ENCODE assay signal across 9 cellular contexts in genomic region chr12:29781705-29782266, GRCh38. TPM values are rescaled to one million over a fixed set of nuclear protein-coding genes. Genes with fewer than 3 reads are reported as not detected.
A peak's percentile ranks its signal among the peaks of the same experiment; 100 is the strongest.
DNase-seq lines count a peak whose midpoint lies in the region; ATAC-seq and TF ChIP-seq lines count a peak whose summit lies in the region.
"Had no signal": no experiment of that assay in that cellular context is flagged by ENCODE, and none has a peak within 500 bp of the region (broad histone marks: within the 10 kb centered on the region; RNA-seq: fewer than 3 reads in every experiment).

No MANE protein-coding gene starts in this region.

- ATAC-seq in heart right ventricle (no peak), Right ventricle myocardium superior (ENCODE audit: poor library complexity) (no peak), aorta (ENCODE audit: low FRiP score) (no peak)

- WGBS in heart right ventricle, 2 donors = 19 to 35% methylated on average over 2 of the region's 2 CpGs
- 81% methylated on average over 2 of the region's 2 CpGs for WGBS in HUES64
- WGBS in aorta, 2 donors = 39 to 45% methylated on average over 2 of the region's 2 CpGs

- DNase-seq in heart right ventricle (no peak), Right ventricle myocardium superior (no peak), aorta (no peak), GM19240 (ENCODE audit: insufficient read length, low spot score) (no peak), mucosa of gallbladder (ENCODE audit: low spot score) (no peak), head of caudate nucleus (no peak)

- peaks cover 0 to 45% (median 20%) of the 10 kb centered on the region in 9 donors for H3K4me1 ChIP-seq in heart right ventricle
- peaks cover 15% of the 10 kb centered on the region for H3K4me1 ChIP-seq in HUES64 (ENCODE audit: insufficient read depth, low read length)
- H3K4me1 ChIP-seq in aorta (ENCODE audit: control insufficient read depth in 1 of 2, insufficient read depth in 2 of 2, low read length in 2 of 2) = peaks cover 0 to 3% of the 10 kb centered on the region in 2 donors
- H3K4me1 ChIP-seq: BLaER1 had no signal

- H3K27me3 ChIP-seq in heart right ventricle = peaks cover 0 to 39% (median 0%) of the 10 kb centered on the region in 7 donors
- H3K27me3 ChIP-seq in HUES64 (ENCODE audit: insufficient read depth, low read length) = peaks cover 41% of the 10 kb centered on the region
- H3K27me3 ChIP-seq in aorta (ENCODE audit: control insufficient read depth in 1 of 2, insufficient read depth in 2 of 2, low read length in 1 of 2) = no peaks in the 10 kb centered on the region
- H3K27me3 ChIP-seq: BLaER1 had no signal

- intact Hi-C loops in heart right ventricle (cut with DNase I) = loop anchor here in 8 of 10 donors (2.0 to 10.0 kb wide), 13 partner anchors 34 to 229 kb away; no protein-coding TSS in a partner anchor
- intact Hi-C loops in Right ventricle myocardium superior (cut with DNase I) = loop anchor here (10.0 kb wide), 2 partner anchors 137 to 227 kb away; no protein-coding TSS in a partner anchor
- intact Hi-C loops in aorta (cut with DNase I) = loop anchor here (2.0 to 10.0 kb wide), 4 partner anchors 49 to 227 kb away; no protein-coding TSS in a partner anchor
- intact Hi-C loops in head of caudate nucleus (cut with DNase I) = no loop called here

- no peak for TF ChIP-seq CTCF in heart right ventricle (IDR thresholded peaks at IDR 0.05)

- peaks cover 0 to 9% (median 0%) of the 10 kb centered on the region in 11 donors for H3K9me3 ChIP-seq in heart right ventricle
- H3K9me3 ChIP-seq in HUES64 (ENCODE audit: insufficient read depth, low read depth, low read length) = peaks cover 10% of the 10 kb centered on the region
- no peaks in the 10 kb centered on the region for H3K9me3 ChIP-seq in aorta (ENCODE audit: control insufficient read depth, low read length)

- no peak overlapping the region for H3K9ac ChIP-seq in HUES64 (ENCODE audit: low read depth, low read length)
- H3K9ac ChIP-seq: BLaER1 had no signal

- H3K27ac ChIP-seq in heart right ventricle = peak overlapping the region in 9 of 10 donors; percentile 83 to 94 (median 89)
- no peak overlapping the region for H3K27ac ChIP-seq in HUES64 (ENCODE audit: low read depth, low read length)
- no peak overlapping the region for H3K27ac ChIP-seq in aorta (ENCODE audit: low read depth in 1 of 2, low read length in 2 of 2)
- H3K27ac ChIP-seq: BLaER1 had no signal

- peak overlapping the region; percentile 48 to 93 (median 82) for H3K4me3 ChIP-seq in heart right ventricle
- peak overlapping the region; percentile 87 for H3K4me3 ChIP-seq in HUES64 (ENCODE audit: low read length)
- peak overlapping the region; percentile 71 for H3K4me3 ChIP-seq in iPS-11a (ENCODE audit: low read depth, low read length)
- H3K4me3 ChIP-seq in aorta (ENCODE audit: low read length in 2 of 2) = peak overlapping the region; percentile 42 to 95
- H3K4me3 ChIP-seq: BLaER1 had no signal

- H3K36me3 ChIP-seq in heart right ventricle = peaks cover 0 to 8% (median 0%) of the 10 kb centered on the region in 9 donors
- H3K36me3 ChIP-seq in HUES64 (ENCODE audit: insufficient read depth, low read length) = peaks cover 4% of the 10 kb centered on the region; the same call in 1 of the 2 replicates
- no peaks in the 10 kb centered on the region for H3K36me3 ChIP-seq in aorta (ENCODE audit: control insufficient read depth in 1 of 2, insufficient read depth in 2 of 2, low read length in 1 of 2)
- H3K36me3 ChIP-seq: BLaER1 had no signal

RNA-seq across cellular contexts. Expression of gene TMTC1, which starts 2.0 kb away (rescaled TPM):
- 10 to 100 TPM; 16.4 to 54.2 (median 23.9) TPM for total RNA-seq in heart right ventricle
- polyA plus RNA-seq in heart right ventricle = 10 to 100 TPM in 1 of 2 donors, 1 to 10 TPM in 1; 9.6 to 16.3 TPM
- total RNA-seq in Right ventricle myocardium superior = 29.1 TPM
- 8.6 TPM for polyA plus RNA-seq in HUES64 (2013, experiment 1 of 2)
- 8.3 TPM for polyA plus RNA-seq in HUES64 (2013, experiment 2 of 2)
- 10 to 100 TPM; 69.4 to 84.6 TPM for total RNA-seq in aorta
- polyA plus RNA-seq in aorta = 10 to 100 TPM; 12.8 to 23.9 TPM
- 20.6 TPM for total RNA-seq in mucosa of gallbladder

Comparison
In these comparisons a context has a peak if more than half of its experiments do, and no peak if none do; other contexts are left out.
1. H3K27ac ChIP-seq: peak in heart right ventricle (9 of 10); none in HUES64 (single experiment) and aorta (0 of 2).
2. Peak in every context shown above with its lines, with median percentiles within 50 percentile points of each other: H3K4me3 ChIP-seq.